Comparison of ENCODE assay signal across 8 cellular contexts in genomic region chr4:151100517-151100916, GRCh38. TPM values are rescaled to one million over a fixed set of nuclear protein-coding genes. Genes with fewer than 3 reads are reported as not detected.
DNase-seq lines count a peak whose midpoint lies in the region; ATAC-seq, FAIRE-seq and TF ChIP-seq lines count a peak whose summit lies in the region.

No MANE protein-coding gene starts in this region.

- H3K4me3 Mint-ChIP-seq in activated naive CD4-positive, alpha-beta T cell treated with anti-CD3 and anti-CD28 coated beads, Interleukin-2, amount 10 ng/mL, durations not matched to agents 7 days and 5 days: peak overlapping the region; percentile 85
- peak overlapping the region; percentile 98 for H3K4me3 Mint-ChIP-seq in type B pancreatic cell

- H3K27ac ChIP-seq in GM12878 (ENCODE audit: control insufficient read depth, insufficient read depth) (peak overlapping the region; percentile 74), lower lobe of right lung (peak overlapping the region; percentile 91)

- peaks cover 6% of the 10 kb centered on the region for H4K20me1 ChIP-seq in GM12878 (ENCODE audit: control insufficient read depth, insufficient read depth)

- ATAC-seq in GM12878 (no peak), lower lobe of right lung (no peak), GM18870 (IDR thresholded peaks at IDR 0.05; ENCODE audit: unreplicated experiment) (no peak), GM21529 (IDR thresholded peaks at IDR 0.05; ENCODE audit: unreplicated experiment) (no peak)

- in situ Hi-C loops in GM12878 (cut with MboI): loop anchor here (25.0 kb wide), 1 partner anchor 1687 kb away; the partner anchor contains the start of genes ARFIP1 and TIGD4

- no peaks in the 10 kb centered on the region for H3K9me3 Mint-ChIP-seq in activated naive CD4-positive, alpha-beta T cell treated with anti-CD3 and anti-CD28 coated beads, Interleukin-2, amount 10 ng/mL, durations not matched to agents 7 days and 5 days
- H3K9me3 Mint-ChIP-seq in type B pancreatic cell: no peaks in the 10 kb centered on the region

- peak overlapping the region; percentile 95 for H3K27ac Mint-ChIP-seq in activated naive CD4-positive, alpha-beta T cell treated with anti-CD3 and anti-CD28 coated beads, Interleukin-2, amount 10 ng/mL, durations not matched to agents 7 days and 5 days
- H3K27ac Mint-ChIP-seq in type B pancreatic cell: peak overlapping the region; percentile 99

- TF ChIP-seq RAD21 in GM12878 (IDR thresholded peaks at IDR 0.05; ENCODE audit: insufficient read depth, low read depth, low read length): no peak

- BruUV-seq in GM12878 (replicated peaks; lab: Mats Ljungman, UMichigan): no TSS peak

- peak overlapping the region; percentile 83 for H3K4me2 ChIP-seq in GM12878 (ENCODE audit: control insufficient read depth, insufficient read depth)

- no peak for TF ChIP-seq EP300 in GM12878 (IDR thresholded peaks at IDR 0.05; ENCODE audit: borderline replicate concordance in 1 of 2, control insufficient read depth in 1 of 2, low read depth in 2 of 2, low read length in 2 of 2)

- no peaks in the 10 kb centered on the region for H3K27me3 ChIP-seq in GM12878 (replicated peaks in 1 of 2; ENCODE audit: control insufficient read depth in 2 of 2, insufficient read depth in 2 of 2, low read length in 1 of 2)
- no peaks in the 10 kb centered on the region for H3K27me3 ChIP-seq in lower lobe of right lung (ENCODE audit: low read depth)

- H3K4me3 ChIP-seq in GM12878: peak overlapping the region; percentile 98
- H3K4me3 ChIP-seq in lower lobe of right lung: peak overlapping the region; percentile 94

- peaks cover 23% of the 10 kb centered on the region for H3K4me1 ChIP-seq in GM12878 (ENCODE audit: control insufficient read depth, insufficient read depth, low read length)
- peaks cover 30% of the 10 kb centered on the region for H3K4me1 ChIP-seq in lower lobe of right lung

- TF ChIP-seq POLR2A in GM12878 (IDR thresholded peaks at IDR 0.05; ENCODE audit: low read depth, low read length): no peak

- peaks cover 48% of the 10 kb centered on the region for H3K36me3 Mint-ChIP-seq in activated naive CD4-positive, alpha-beta T cell treated with anti-CD3 and anti-CD28 coated beads, Interleukin-2, amount 10 ng/mL, durations not matched to agents 7 days and 5 days
- H3K36me3 Mint-ChIP-seq in type B pancreatic cell: peaks cover 40% of the 10 kb centered on the region

- H3K36me3 ChIP-seq in GM12878 (ENCODE audit: control insufficient read depth in 2 of 2, insufficient read depth in 2 of 2, low read length in 1 of 2): peaks cover 5 to 28% of the 10 kb centered on the region in 2 experiments
- peaks cover 48% of the 10 kb centered on the region for H3K36me3 ChIP-seq in lower lobe of right lung

- FAIRE-seq in GM12878 (lab: Jason Lieb, UNC): no peak

- RAD21 ChIA-PET in GM12878 (lab: Charles Lee; ENCODE audit: unreplicated experiment): interaction anchor here (0.5 to 1.3 kb wide), 6 partner anchors 14 to 812 kb away, joined by 3 to 6 read pairs (median 3); no protein-coding TSS in a partner anchor

- 0% methylated on average over 3 of the region's 3 CpGs for WGBS in GM12878 (ENCODE audit: insufficient coverage, insufficient replicate concordance, low lambda C conversion rate, missing lambda C conversion rate)

- SMC1A ChIA-PET in GM12878 (lab: Charles Lee; ENCODE audit: uncharacterized antibody, unreplicated experiment): interaction anchor here (0.6 to 1.7 kb wide), 10 partner anchors 21 to 233 kb away, joined by 3 to 8 read pairs (median 3); partner anchors contain the start of gene LRBA

- peak overlapping the region; percentile 95 for H3K9ac ChIP-seq in GM12878 (ENCODE audit: control insufficient read depth, insufficient read depth, low read length)

- H3K4me1 Mint-ChIP-seq in activated naive CD4-positive, alpha-beta T cell treated with anti-CD3 and anti-CD28 coated beads, Interleukin-2, amount 10 ng/mL, durations not matched to agents 7 days and 5 days: peaks cover 50% of the 10 kb centered on the region
- H3K4me1 Mint-ChIP-seq in type B pancreatic cell (ENCODE audit: unreplicated experiment): peaks cover 25% of the 10 kb centered on the region

- H3K27me3 Mint-ChIP-seq in activated naive CD4-positive, alpha-beta T cell treated with anti-CD3 and anti-CD28 coated beads, Interleukin-2, amount 10 ng/mL, durations not matched to agents 7 days and 5 days: no peaks in the 10 kb centered on the region
- H3K27me3 Mint-ChIP-seq in type B pancreatic cell: no peaks in the 10 kb centered on the region

- TF ChIP-seq CTCF in GM12878 (IDR thresholded peaks at IDR 0.05 in 2 of 3, conservative IDR thresholded peaks at IDR 0.05 in 1 of 3; ENCODE audit: control insufficient read depth in 2 of 3, extremely low read depth in 1 of 3, insufficient read depth in 1 of 3, low read depth in 3 of 3, low read length in 3 of 3) (no peak), lower lobe of right lung (IDR thresholded peaks at IDR 0.05) (no peak), type B pancreatic cell (conservative IDR thresholded peaks at IDR 0.05) (no peak)

- POLR2A ChIA-PET in GM12878 (lab: Charles Lee): interaction anchor here (0.5 to 3.2 kb wide), 6 partner anchors 17 to 803 kb away, joined by 3 to 17 read pairs (median 4); partner anchors contain the start of gene LRBA

- peaks cover 43% of the 10 kb centered on the region for H3K79me2 ChIP-seq in GM12878 (ENCODE audit: control insufficient read depth, insufficient read depth, low read length)

- no peak overlapping the region for H2AFZ ChIP-seq in GM12878 (ENCODE audit: control insufficient read depth, low read depth, low read length)

- intact Hi-C loops in GM12878 (cut with micrococcal nuclease; ENCODE audit: unreplicated experiment) (no loop called here), lower lobe of right lung (cut with DNase I) (no loop called here)

- no peaks in the 10 kb centered on the region for H3K9me3 ChIP-seq in GM12878 (replicated peaks; ENCODE audit: control insufficient read depth, insufficient read depth, low read length)
- H3K9me3 ChIP-seq in lower lobe of right lung: no peaks in the 10 kb centered on the region

- CTCF ChIA-PET in activated naive CD4-positive, alpha-beta T cell treated with anti-CD3 and anti-CD28 coated beads, Interleukin-2, amount 10 ng/mL, durations not matched to agents 7 days and 5 days (lab: Charles Lee): interaction anchor here (0.8 to 2.3 kb wide), 6 partner anchors 12 to 87 kb away, joined by 3 to 9 read pairs (median 4); no protein-coding TSS in a partner anchor
- CTCF ChIA-PET in GM12878 (lab: Yijun Ruan, JAX): interaction anchor here (0.7 to 1.7 kb wide), 6 partner anchors 17 to 172 kb away, joined by 3 to 10 read pairs (median 4); partner anchors contain the start of gene LRBA

- DNase-seq in activated naive CD4-positive, alpha-beta T cell treated with anti-CD3 and anti-CD28 coated beads, Interleukin-2, amount 10 ng/mL, durations not matched to agents 7 days and 5 days: no peak
- no peak for DNase-seq in activated naive CD4-positive, alpha-beta T cell (lab: John Stamatoyannopoulos, UW)
- DNase-seq in GM12878 (ENCODE audit: low read depth, low spot score) (no peak), lower lobe of right lung (no peak), type B pancreatic cell (ENCODE audit: extremely low spot score, unreplicated experiment) (no peak), SHP77 treated with DMSO at 0.1 percent for 48 hours (lab: John Stamatoyannopoulos, UW) (no peak)

TF ChIP-seq in GM12878, 131 proteins besides CTCF, POLR2A, EP300 and RAD21 (continues in another document):
- TF ChIP-seq USF1 (IDR thresholded peaks at IDR 0.05; ENCODE audit: borderline replicate concordance, extremely low read length, insufficient read depth, low read depth, low read length): no peak
- no peak for TF ChIP-seq SPI1 (IDR thresholded peaks at IDR 0.05; ENCODE audit: borderline replicate concordance, insufficient read depth, low read depth, low read length)
- TF ChIP-seq USF2 (IDR thresholded peaks at IDR 0.05; ENCODE audit: borderline replicate concordance, low read depth, low read length): no peak

RNA-seq across cellular contexts. Expression of gene RPS3A, which starts 1.1 kb away (rescaled TPM):
- 524 and 558 TPM in 2 replicates for total RNA-seq in GM12878 (2013; cell fraction: nucleolus; rRNA removed)
- total RNA-seq in GM12878 (2014; rRNA removed) (2,490 and 2,970 TPM in 2 replicates), GM12878 (2014; rRNA removed; fragmentation: Illumina TruSeq; extraction: Trizol) (4,035 and 4,105 TPM in 2 replicates), GM12878 (2021) (2,962 and 3,106 TPM in 2 replicates), lower lobe of right lung (1,447 TPM), type B pancreatic cell (ENCODE audit: low replicate concordance) (2,407 and 2,778 TPM in 2 replicates)
- 3,094 TPM for polyA plus RNA-seq in GM12878 (2011; ENCODE audit: low read depth)
- polyA plus RNA-seq in GM12878 (2011; rRNA removed) (5,827 and 8,647 TPM in 2 replicates), GM12878 (2014; fragmentation: Illumina TruSeq; extraction: Trizol) (3,671 and 4,649 TPM in 2 replicates), GM12878 (2014; fragmentation: Nextera tagmentation; extraction: Ambion mirVana) (1,000 to 10,000 TPM; 5,081 to 5,756 TPM), GM12878 (2014; rRNA removed) (2,593 and 3,382 TPM in 2 replicates), GM12878 (2016; fragmentation: Nextera tagmentation; extraction: Ambion mirVana) (1,000 to 10,000 TPM; 1,754 to 1,978 TPM)
- polyA plus RNA-seq in GM12878 (2011; cell fraction: cytosol; rRNA removed): 2,333 and 2,782 TPM in 2 replicates
- 1,077 and 1,354 TPM in 2 replicates for polyA plus RNA-seq in GM12878 (2011; cell fraction: nucleus; rRNA removed)
- polyA plus RNA-seq in GM12878 (2012): 3,101 and 5,084 TPM in 2 replicates
- polyA minus RNA-seq in GM12878 (2011; rRNA and poly(A)+ RNA removed): 811 and 1,197 TPM in 2 replicates
- 428 and 462 TPM in 2 replicates for polyA minus RNA-seq in GM12878 (2011; cell fraction: cytosol; rRNA and poly(A)+ RNA removed)
- 147 and 155 TPM in 2 replicates for polyA minus RNA-seq in GM12878 (2011; cell fraction: nucleus; rRNA and poly(A)+ RNA removed)
